Comparison of ENCODE assay signal across 27 cellular contexts in the genomic region with DNA sequence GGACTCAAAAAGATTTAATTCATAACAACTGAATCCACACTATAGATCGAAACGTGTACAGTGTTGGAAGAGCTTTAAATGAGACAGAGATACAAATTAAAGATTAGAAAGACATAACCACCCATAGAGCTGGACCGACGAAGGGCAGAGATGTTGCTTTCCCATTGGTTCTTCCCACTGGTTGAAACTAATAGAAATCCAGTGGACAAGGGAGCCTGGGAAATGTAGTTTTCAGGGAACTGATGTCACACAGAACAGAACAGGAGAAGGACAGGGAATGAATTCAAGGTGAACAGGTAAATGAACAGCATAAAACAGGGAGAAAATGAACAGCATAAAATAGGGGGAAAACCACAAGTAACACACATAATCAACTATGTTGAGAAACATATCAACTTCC.
DNase-seq lines count a peak whose midpoint lies in the region; ATAC-seq, FAIRE-seq and TF ChIP-seq lines count a peak whose summit lies in the region.
"Had no signal": no experiment of that assay in that cellular context is flagged by ENCODE, and none has a peak within 500 bp of the region (broad histone marks: within the 10 kb centered on the region; RNA-seq: fewer than 3 reads in every experiment).

No MANE protein-coding gene starts in this region.

- FAIRE-seq in HepG2 (lab: Jason Lieb, UNC) = no peak
- FAIRE-seq: A549, GM12878, GM12892, GM18507 had no signal

- H3K36me3 ChIP-seq in HepG2 (replicated peaks in 1 of 2; ENCODE audit: control insufficient read depth in 1 of 2, insufficient read depth in 2 of 2, low read length in 2 of 2) = no peaks in the 10 kb centered on the region
- H3K36me3 ChIP-seq in right lobe of liver = no peaks in the 10 kb centered on the region
- no peaks in the 10 kb centered on the region for H3K36me3 ChIP-seq in esophagus muscularis mucosa
- H3K36me3 ChIP-seq: BE2C, BLaER1 had no signal

- in situ Hi-C loops in HepG2 (cut with HindIII; ENCODE audit: extremely low pct_ligation_motif_present, low pct_unique_long_range_greater_than_20kb) = no loop called here
- in situ Hi-C loops in ACHN (cut with HindIII; ENCODE audit: low pct_ligation_motif_present, low pct_unique_long_range_greater_than_20kb, low sequenced_read_pairs) = no loop called here

- H3K9me3 Mint-ChIP-seq in WTC11 = no peaks in the 10 kb centered on the region
- H3K9me3 Mint-ChIP-seq: CD8-positive, alpha-beta memory T cell had no signal

- CTCF ChIA-PET in HepG2 (lab: Yijun Ruan, JAX; ENCODE audit: low intra/inter-chr PET ratio, low total read pairs) = no interaction called here
- CTCF ChIA-PET in WTC11 (lab: Charles Lee) = no interaction called here

- 59% methylated on average over 4 of the region's 4 CpGs for WGBS in HepG2 (ENCODE audit: low lambda C conversion rate)
- WGBS in right lobe of liver (ENCODE audit: insufficient coverage, low coverage, low lambda C conversion rate, missing lambda C conversion rate) = 77% methylated on average over 4 of the region's 4 CpGs
- 93% methylated on average over 4 of the region's 4 CpGs for WGBS in esophagus muscularis mucosa

- no peak overlapping the region for H3K4me3 Mint-ChIP-seq in WTC11
- H3K4me3 Mint-ChIP-seq: CD14-positive monocyte; CD4-positive, alpha-beta memory T cell; CD4-positive, CD25-positive, alpha-beta regulatory T cell; CD8-positive, alpha-beta memory T cell had no signal

- no peak overlapping the region for H3K4me3 ChIP-seq in HepG2 (replicated peaks in 1 of 3; ENCODE audit: insufficient read depth in 1 of 3, low read depth in 2 of 3, low read length in 3 of 3)
- H3K4me3 ChIP-seq in right lobe of liver = no peak overlapping the region
- H3K4me3 ChIP-seq in esophagus muscularis mucosa = no peak overlapping the region
- H3K4me3 ChIP-seq: A549, BLaER1, GM12878 had no signal

- no peaks in the 10 kb centered on the region for H3K27me3 Mint-ChIP-seq in WTC11 (ENCODE audit: low read depth)
- H3K27me3 Mint-ChIP-seq: CD4-positive, alpha-beta memory T cell had no signal

- H3K36me3 Mint-ChIP-seq in WTC11 = no peaks in the 10 kb centered on the region
- H3K36me3 Mint-ChIP-seq: CD14-positive monocyte; CD4-positive, alpha-beta memory T cell; CD4-positive, CD25-positive, alpha-beta regulatory T cell; CD8-positive, alpha-beta memory T cell had no signal

- no peak overlapping the region for H2AFZ ChIP-seq in HepG2 (ENCODE audit: low read length)

- no TSS peak for BruUV-seq in HepG2 (replicated peaks; lab: Mats Ljungman, UMichigan)

- TF ChIP-seq POLR2A in HepG2 (IDR thresholded peaks at IDR 0.05; ENCODE audit: insufficient read depth in 1 of 2, low read depth in 2 of 2, low read length in 2 of 2) (no peak), right lobe of liver (IDR thresholded peaks at IDR 0.05) (no peak), esophagus muscularis mucosa (IDR thresholded peaks at IDR 0.05; ENCODE audit: low read depth) (no peak)

- no peak for DNase-seq in HepG2 (ENCODE audit: low spot score)
- DNase-seq in right lobe of liver = no peak
- no peak for DNase-seq in WTC11 (ENCODE audit: low spot score)
- DNase-seq in esophagus muscularis mucosa (ENCODE audit: extremely low spot score) = peak; percentile 37
- no peak for DNase-seq in NCI-H82 (lab: John Stamatoyannopoulos, UW)
- no peak for DNase-seq in NCI-H1092 (lab: John Stamatoyannopoulos, UW)
- DNase-seq in ACHN = no peak
- DNase-seq: BE2C; C1 segment of cervical spinal cord; CD4-positive, alpha-beta memory T cell; CD4-positive, CD25-positive, alpha-beta regulatory T cell; CD8-positive, alpha-beta memory T cell; COR-L47; DMS 273 treated with DMSO at 0.1 percent for 48 hours; DMS153; DMS53; DMS79; DND-41; EL; GDM1 had no signal

- TF ChIP-seq RAD21 in HepG2 (CRISPR knock-in tag; IDR thresholded peaks at IDR 0.05) = no peak

- no peaks in the 10 kb centered on the region for H3K9me3 ChIP-seq in HepG2 (ENCODE audit: low read length)
- H3K9me3 ChIP-seq in right lobe of liver = no peaks in the 10 kb centered on the region
- no peaks in the 10 kb centered on the region for H3K9me3 ChIP-seq in esophagus muscularis mucosa
- H3K9me3 ChIP-seq: A549, BE2C, BLaER1 had no signal

- no peaks in the 10 kb centered on the region for H4K20me1 ChIP-seq in HepG2 (ENCODE audit: insufficient read depth, low read length)
- H4K20me1 ChIP-seq: BLaER1 had no signal

- peaks cover 39% of the 10 kb centered on the region for H3K4me1 ChIP-seq in HepG2 (ENCODE audit: insufficient read depth, low read length)
- H3K4me1 ChIP-seq in right lobe of liver = no peaks in the 10 kb centered on the region
- peaks cover 0 to 8% (median 2%) of the 10 kb centered on the region in 4 donors for H3K4me1 ChIP-seq in esophagus muscularis mucosa
- H3K4me1 ChIP-seq: A549, BE2C had no signal

- no peaks in the 10 kb centered on the region for H3K79me2 ChIP-seq in HepG2 (ENCODE audit: insufficient read depth, low read length)

- H3K27ac Mint-ChIP-seq in WTC11 = no peak overlapping the region
- H3K27ac Mint-ChIP-seq: CD14-positive monocyte; CD4-positive, alpha-beta memory T cell; CD4-positive, CD25-positive, alpha-beta regulatory T cell; CD8-positive, alpha-beta memory T cell had no signal

- no peak overlapping the region for H3K4me2 ChIP-seq in HepG2 (ENCODE audit: low read depth, low read length)
- H3K4me2 ChIP-seq: A549, BLaER1 had no signal

- peaks cover 2% of the 10 kb centered on the region for H3K4me1 Mint-ChIP-seq in WTC11
- H3K4me1 Mint-ChIP-seq: CD8-positive, alpha-beta memory T cell had no signal

- TF ChIP-seq CTCF in HepG2 (CRISPR knock-in tag; IDR thresholded peaks at IDR 0.05) (no peak), right lobe of liver (IDR thresholded peaks at IDR 0.05) (no peak), WTC11 (IDR thresholded peaks at IDR 0.05) (no peak), esophagus muscularis mucosa (IDR thresholded peaks at IDR 0.05) (no peak)

- no peak overlapping the region for H3K27ac ChIP-seq in HepG2 (ENCODE audit: extremely low read length, insufficient read depth, low read length)
- H3K27ac ChIP-seq in right lobe of liver = no peak overlapping the region
- no peak overlapping the region for H3K27ac ChIP-seq in esophagus muscularis mucosa (replicated peaks in 1 of 4)
- H3K27ac ChIP-seq: 22Rv1, A549, BLaER1 had no signal

- TF ChIP-seq EP300 in HepG2 (IDR thresholded peaks at IDR 0.05; ENCODE audit: low read depth in 2 of 2, low read length in 2 of 2) (no peak), HepG2 (CRISPR knock-in tag; IDR thresholded peaks at IDR 0.05; ENCODE audit: borderline replicate concordance) (no peak), esophagus muscularis mucosa (IDR thresholded peaks at IDR 0.05) (no peak)

- ATAC-seq in HepG2 (no peak), right lobe of liver (no peak), WTC11 (peak; percentile 68)
- ATAC-seq: A549, GM12878 had no signal

- intact Hi-C loops in HepG2 (cut with micrococcal nuclease; ENCODE audit: unreplicated experiment) (no loop called here), right lobe of liver (cut with DNase I) (no loop called here), esophagus muscularis mucosa (cut with DNase I) (no loop called here)

- POLR2A ChIA-PET in HepG2 (lab: Yijun Ruan, JAX) = no interaction called here
- POLR2A ChIA-PET in WTC11 (lab: Charles Lee) = no interaction called here

- no peak overlapping the region for H3K9ac ChIP-seq in HepG2 (ENCODE audit: insufficient read depth, low read depth, low read length)
- H3K9ac ChIP-seq: BLaER1 had no signal

- no peaks in the 10 kb centered on the region for H3K27me3 ChIP-seq in HepG2 (ENCODE audit: control insufficient read depth in 1 of 2, insufficient read depth in 2 of 2, low read length in 2 of 2)
- no peaks in the 10 kb centered on the region for H3K27me3 ChIP-seq in right lobe of liver
- no peaks in the 10 kb centered on the region for H3K27me3 ChIP-seq in esophagus muscularis mucosa
- H3K27me3 ChIP-seq: BE2C, BLaER1 had no signal

TF ChIP-seq in HepG2, 621 proteins besides CTCF, POLR2A, EP300 and RAD21:
- TF ChIP-seq ZMAT5 (CRISPR knock-in tag; IDR thresholded peaks at IDR 0.05; ENCODE audit: borderline replicate concordance, low read depth) (no peak), THAP11 (CRISPR knock-in tag; IDR thresholded peaks at IDR 0.05) (peak; percentile 86), NR2C2 (CRISPR knock-in tag; IDR thresholded peaks at IDR 0.05; ENCODE audit: borderline replicate concordance) (no peak), ZNF143 (CRISPR knock-in tag; IDR thresholded peaks at IDR 0.05) (peak; percentile 58), FOXK1 (CRISPR knock-in tag; IDR thresholded peaks at IDR 0.05; ENCODE audit: borderline replicate concordance, low read depth) (no peak)

TF ChIP-seq in WTC11, 78 proteins besides CTCF, POLR2A, EP300 and RAD21 (continues in another document):
- TF ChIP-seq E2F1 (CRISPR knock-in tag; IDR thresholded peaks at IDR 0.05) (no peak), CREB1 (CRISPR knock-in tag; IDR thresholded peaks at IDR 0.05) (no peak), MLX (CRISPR knock-in tag; IDR thresholded peaks at IDR 0.05) (no peak), IRF2 (CRISPR knock-in tag; IDR thresholded peaks at IDR 0.05; ENCODE audit: borderline replicate concordance, low read depth) (no peak)
